Comparison of ENCODE assay signal across 26 cellular contexts in genomic region chr3:195384952-195385351, GRCh38. TPM values are rescaled to one million over a fixed set of nuclear protein-coding genes. Genes with fewer than 3 reads are reported as not detected.
DNase-seq lines count a peak whose midpoint lies in the region; ATAC-seq, FAIRE-seq and TF ChIP-seq lines count a peak whose summit lies in the region.
"Had no signal": no experiment of that assay in that cellular context is flagged by ENCODE, and none has a peak within 500 bp of the region (broad histone marks: within the 10 kb centered on the region; RNA-seq: fewer than 3 reads in every experiment).

No MANE protein-coding gene starts in this region.

- H3K9me3 ChIP-seq in HUES6 (ENCODE audit: control insufficient read depth, insufficient read depth, low read depth, low read length) (no peaks in the 10 kb centered on the region), astrocyte (ENCODE audit: insufficient read depth, low read depth, low read length) (no peaks in the 10 kb centered on the region), psoas muscle (no peaks in the 10 kb centered on the region), heart right ventricle (no peaks in the 10 kb centered on the region)
- H3K9me3 ChIP-seq: body of pancreas, MG63, neutrophil, sigmoid colon, SK-N-SH had no signal

- no peak for FAIRE-seq in astrocyte (lab: Jason Lieb, UNC)
- FAIRE-seq: GM12891, K562 had no signal

- H3K27ac Mint-ChIP-seq in astrocyte (ENCODE audit: unreplicated experiment), result peak overlapping the region; percentile 14
- H3K27ac Mint-ChIP-seq: activated CD4-positive, alpha-beta T cell treated with anti-CD3 and anti-CD28 coated beads for 36 hours; activated naive CD8-positive, alpha-beta T cell treated with anti-CD3 and anti-CD28 coated beads, Interleukin-2, amount 50 U/mL, for 24 hours; progenitor cell of endocrine pancreas; stimulated activated naive B cell treated with anti-CD40 and anti-IgM and Interleukin-4, amounts not matched to agents 10 μg/mL and 1 μg/mL and 100 μg/mL, for 72 hours; T-helper 2 cell treated with Interferon-gamma antibody and Interleukin-4, amounts not matched to agents 5 μg/mL and 100 μg/mL, for 36 hours had no signal

- peak; percentile 13 for DNase-seq in EL
- no peak for DNase-seq in astrocyte (ENCODE audit: low read depth)
- peak; percentile 21 for DNase-seq in renal cortical epithelial cell (ENCODE audit: low read depth)
- no peak for DNase-seq in psoas muscle
- DNase-seq in heart right ventricle, result no peak
- DNase-seq: activated CD4-positive, alpha-beta T cell treated with anti-CD3 and anti-CD28 coated beads for 36 hours; activated CD8-positive, alpha-beta memory T cell treated with anti-CD3 and anti-CD28 coated beads for 24 hours; activated gamma-delta T cell treated with Interleukin-2 at 50 U/mL for 16 hours; activated naive CD8-positive, alpha-beta T cell treated with anti-CD3 and anti-CD28 coated beads, Interleukin-2, amount 50 U/mL, for 24 hours; body of pancreas; effector CD8-positive, alpha-beta T cell; MG63; NCI-H1417; NCI-H2081 treated with DMSO at 0.1 percent for 48 hours; NCI-H774; sigmoid colon; SK-N-SH; stimulated activated naive B cell treated with anti-CD40 and anti-IgM and Interleukin-4, amounts not matched to agents 10 μg/mL and 1 μg/mL and 100 μg/mL, for 72 hours had no signal

- H4K20me1 ChIP-seq in astrocyte (ENCODE audit: insufficient read depth, low read length), result peaks cover 17% of the 10 kb centered on the region

- H3K4me1 ChIP-seq in HUES6 (ENCODE audit: control insufficient read depth, insufficient read depth, low read length) (peaks cover 40% of the 10 kb centered on the region), astrocyte (ENCODE audit: insufficient read depth, low read length) (no peaks in the 10 kb centered on the region), psoas muscle (no peaks in the 10 kb centered on the region), heart right ventricle (peaks cover 0 to 13% (median 7%) of the 10 kb centered on the region in 9 donors)
- H3K4me1 ChIP-seq: body of pancreas had no signal

- H3K36me3 Mint-ChIP-seq in astrocyte (ENCODE audit: low read depth, unreplicated experiment), result peaks cover 5% of the 10 kb centered on the region

- no peak overlapping the region for H3K4me3 Mint-ChIP-seq in astrocyte (ENCODE audit: unreplicated experiment)
- H3K4me3 Mint-ChIP-seq: activated CD4-positive, alpha-beta T cell treated with anti-CD3 and anti-CD28 coated beads for 36 hours; activated naive CD8-positive, alpha-beta T cell treated with anti-CD3 and anti-CD28 coated beads, Interleukin-2, amount 50 U/mL, for 24 hours; stimulated activated naive B cell treated with anti-CD40 and anti-IgM and Interleukin-4, amounts not matched to agents 10 μg/mL and 1 μg/mL and 100 μg/mL, for 72 hours; T-helper 2 cell treated with Interferon-gamma antibody and Interleukin-4, amounts not matched to agents 5 μg/mL and 100 μg/mL, for 36 hours had no signal

- no peak for TF ChIP-seq CTCF in astrocyte (IDR thresholded peaks at IDR 0.05; ENCODE audit: insufficient read depth, low read depth, low read length)
- TF ChIP-seq CTCF in psoas muscle (IDR thresholded peaks at IDR 0.05), result no peak
- TF ChIP-seq CTCF in heart right ventricle (IDR thresholded peaks at IDR 0.05), result no peak

- H3K9ac ChIP-seq in HUES6 (ENCODE audit: low read length) (no peak overlapping the region), astrocyte (ENCODE audit: low read length) (no peak overlapping the region)
- H3K9ac ChIP-seq: SK-N-SH had no signal

- H3K9me3 Mint-ChIP-seq in astrocyte (ENCODE audit: unreplicated experiment), result no peaks in the 10 kb centered on the region
- H3K9me3 Mint-ChIP-seq: activated naive CD8-positive, alpha-beta T cell treated with anti-CD3 and anti-CD28 coated beads, Interleukin-2, amount 50 U/mL, for 24 hours; stimulated activated naive B cell treated with anti-CD40 and anti-IgM and Interleukin-4, amounts not matched to agents 10 μg/mL and 1 μg/mL and 100 μg/mL, for 72 hours; T-helper 2 cell treated with Interferon-gamma antibody and Interleukin-4, amounts not matched to agents 5 μg/mL and 100 μg/mL, for 36 hours had no signal

- 0 out of 2 replicates have a peak overlapping the region, but pooled peaks have one; percentile 26 for H3K27ac ChIP-seq in HUES6 (ENCODE audit: low read depth, low read length)
- no peak overlapping the region for H3K27ac ChIP-seq in astrocyte (ENCODE audit: low read depth, low read length)
- H3K27ac ChIP-seq in psoas muscle, result no peak overlapping the region
- no peak overlapping the region for H3K27ac ChIP-seq in heart right ventricle
- H3K27ac ChIP-seq: body of pancreas, sigmoid colon had no signal

- no peaks in the 10 kb centered on the region for H3K36me3 ChIP-seq in HUES6 (ENCODE audit: control insufficient read depth, insufficient read depth, low read length)
- peaks cover 2% of the 10 kb centered on the region for H3K36me3 ChIP-seq in astrocyte (ENCODE audit: insufficient read depth, low read length)
- H3K36me3 ChIP-seq in psoas muscle (ENCODE audit: insufficient read depth in 1 of 2, low read depth in 1 of 2), result no peaks in the 10 kb centered on the region
- peaks cover 0 to 29% (median 0%) of the 10 kb centered on the region in 9 donors for H3K36me3 ChIP-seq in heart right ventricle
- H3K36me3 ChIP-seq: MG63 had no signal

- H3K27me3 Mint-ChIP-seq in astrocyte (ENCODE audit: low read depth, unreplicated experiment), result no peaks in the 10 kb centered on the region
- H3K27me3 Mint-ChIP-seq: activated CD4-positive, alpha-beta T cell treated with anti-CD3 and anti-CD28 coated beads for 36 hours; activated naive CD8-positive, alpha-beta T cell treated with anti-CD3 and anti-CD28 coated beads, Interleukin-2, amount 50 U/mL, for 24 hours; progenitor cell of endocrine pancreas; stimulated activated naive B cell treated with anti-CD40 and anti-IgM and Interleukin-4, amounts not matched to agents 10 μg/mL and 1 μg/mL and 100 μg/mL, for 72 hours had no signal

- no peaks in the 10 kb centered on the region for H3K79me2 ChIP-seq in astrocyte (ENCODE audit: insufficient read depth, low read length)

- H2AFZ ChIP-seq in astrocyte (ENCODE audit: low read depth, low read length), result no peak overlapping the region

- WGBS in psoas muscle, 3 donors, result 99 to 100% (median 100%) methylated on average over 1 of the region's 1 CpG
- 98 to 100% methylated on average over 1 of the region's 1 CpG for WGBS in heart right ventricle, 2 donors

- no peak overlapping the region for H3K4me3 ChIP-seq in HUES6 (ENCODE audit: low read depth, low read length)
- H3K4me3 ChIP-seq in astrocyte (ENCODE audit: insufficient read depth, low read depth, low read length), result no peak overlapping the region
- H3K4me3 ChIP-seq in psoas muscle, result no peak overlapping the region
- H3K4me3 ChIP-seq in heart right ventricle, result no peak overlapping the region
- H3K4me3 ChIP-seq: body of pancreas, K562, lung, MG63, sigmoid colon had no signal

- H3K4me1 Mint-ChIP-seq in astrocyte (ENCODE audit: low read depth, unreplicated experiment), result peaks cover 15% of the 10 kb centered on the region

- intact Hi-C loops in psoas muscle (cut with DNase I) (no loop called here), heart right ventricle (cut with DNase I) (no loop called here)

- no peak overlapping the region for H3K4me2 ChIP-seq in astrocyte (ENCODE audit: low read length)
- H3K4me2 ChIP-seq: SK-N-SH had no signal

- ATAC-seq in psoas muscle (no peak), heart right ventricle (no peak), HG03520 (IDR thresholded peaks at IDR 0.05; ENCODE audit: unreplicated experiment) (no peak)
- ATAC-seq: activated CD4-positive, alpha-beta T cell treated with anti-CD3 and anti-CD28 coated beads for 36 hours; activated naive CD8-positive, alpha-beta T cell treated with anti-CD3 and anti-CD28 coated beads, Interleukin-2, amount 50 U/mL, for 24 hours; body of pancreas; K562; stimulated activated naive B cell treated with anti-CD40 and anti-IgM and Interleukin-4, amounts not matched to agents 10 μg/mL and 1 μg/mL and 100 μg/mL, for 72 hours had no signal

- no peaks in the 10 kb centered on the region for H3K27me3 ChIP-seq in HUES6 (ENCODE audit: control insufficient read depth, insufficient read depth, low read length)
- no peaks in the 10 kb centered on the region for H3K27me3 ChIP-seq in astrocyte (ENCODE audit: insufficient read depth, low read length)
- no peaks in the 10 kb centered on the region for H3K27me3 ChIP-seq in psoas muscle (ENCODE audit: insufficient read depth in 3 of 3, low read length in 2 of 3)
- H3K27me3 ChIP-seq in heart right ventricle, result no peaks in the 10 kb centered on the region
- H3K27me3 ChIP-seq: body of pancreas, MG63, neutrophil, sigmoid colon had no signal

RNA-seq across cellular contexts. Expression of gene ACAP2, which starts 57.9 kb away (rescaled TPM):
- total RNA-seq in astrocyte (46.0 and 49.7 TPM in 2 replicates), renal cortical epithelial cell (34.9 and 45.6 TPM in 2 replicates), psoas muscle (10 to 100 TPM; 10.2 to 12.5 (median 11.2) TPM), heart right ventricle (10 to 100 TPM; 13.3 to 26.7 (median 15.8) TPM)
- polyA plus RNA-seq in psoas muscle (1 to 10 TPM; 3.2 to 8.9 (median 7.0) TPM), heart right ventricle (1 to 10 TPM; 4.3 to 5.6 TPM)

Comparison
In these comparisons a context has a peak if more than half of its experiments do, and no peak if none do; other contexts are left out.
1. DNase-seq: peak in EL (single experiment) and renal cortical epithelial cell (single experiment); none in astrocyte (single experiment), psoas muscle (0 of 2) and heart right ventricle (0 of 2).